8 cellular contexts compared by ENCODE assay signal in the genomic region with DNA sequence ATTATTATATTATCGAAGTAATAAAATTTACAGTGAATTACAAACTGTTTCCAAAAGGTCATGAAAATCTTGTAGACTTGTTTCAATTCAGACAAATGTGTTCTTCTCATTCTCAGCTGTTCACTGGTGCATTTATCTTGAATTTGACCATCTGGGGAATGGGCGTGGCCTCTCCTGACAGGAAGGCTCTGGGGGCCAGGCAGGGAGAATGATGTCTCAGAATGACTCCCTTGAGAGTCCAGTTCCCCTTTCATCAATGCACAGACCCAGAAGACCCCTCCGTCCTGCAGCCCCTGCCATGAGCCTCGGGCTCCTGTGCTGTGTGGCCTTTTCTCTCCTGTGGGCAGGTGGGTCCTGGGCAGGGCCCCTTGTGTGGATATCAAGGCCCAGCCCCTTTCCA.
A peak's percentile ranks its signal among the peaks of the same experiment; 100 is the strongest.
DNase-seq lines count a peak whose midpoint lies in the region; ATAC-seq and TF ChIP-seq lines count a peak whose summit lies in the region.
"Not testable (repeated sequence)": the region's sequence is repeated elsewhere in the genome, so short reads cannot be mapped to it uniquely, and the experiment has no call there.

No MANE protein-coding gene starts in this region.

- not testable (repeated sequence) for H3K36me3 ChIP-seq in BLaER1

- H3K4me2 ChIP-seq in BLaER1, result peak overlapping the region; percentile 92

- H4K20me1 ChIP-seq in BLaER1, result not testable (repeated sequence)

- H3K9me3 ChIP-seq in BLaER1, result not testable (repeated sequence)

- H3K27ac Mint-ChIP-seq in dendritic cell treated with granulocyte-macrophage colony-stimulating factor and Interleukin-4, amounts not matched to agents 40 ng/mL and 50 ng/mL, for 4 days, result peak overlapping the region; percentile 69

- H3K4me1 Mint-ChIP-seq in dendritic cell treated with granulocyte-macrophage colony-stimulating factor and Interleukin-4, amounts not matched to agents 40 ng/mL and 50 ng/mL, for 4 days (ENCODE audit: low read depth), result peaks cover 51% of the 10 kb centered on the region

- H3K9me3 Mint-ChIP-seq in dendritic cell treated with granulocyte-macrophage colony-stimulating factor and Interleukin-4, amounts not matched to agents 40 ng/mL and 50 ng/mL, for 4 days, result not testable (repeated sequence)

- peaks cover 47% of the 10 kb centered on the region for H3K4me1 ChIP-seq in BLaER1

- not testable (repeated sequence) for H3K36me3 Mint-ChIP-seq in dendritic cell treated with granulocyte-macrophage colony-stimulating factor and Interleukin-4, amounts not matched to agents 40 ng/mL and 50 ng/mL, for 4 days (ENCODE audit: low read depth)

- H3K27ac ChIP-seq in BLaER1, result peak overlapping the region; percentile 49

- not testable (repeated sequence) for TF ChIP-seq POLR2A in GM18505 (IDR thresholded peaks at IDR 0.05; ENCODE audit: borderline replicate concordance, extremely low read depth, insufficient read depth, insufficient read length)

- not testable (repeated sequence) for H3K4me3 Mint-ChIP-seq in dendritic cell treated with granulocyte-macrophage colony-stimulating factor and Interleukin-4, amounts not matched to agents 40 ng/mL and 50 ng/mL, for 4 days

- not testable (repeated sequence) for H3K27me3 Mint-ChIP-seq in dendritic cell treated with granulocyte-macrophage colony-stimulating factor and Interleukin-4, amounts not matched to agents 40 ng/mL and 50 ng/mL, for 4 days

- not testable (repeated sequence) for H3K27me3 ChIP-seq in BLaER1

- ATAC-seq in GM18505 (IDR thresholded peaks at IDR 0.05; ENCODE audit: unreplicated experiment), result peak; percentile 67
- peak; percentile 53 for ATAC-seq in GM19438 (IDR thresholded peaks at IDR 0.05; ENCODE audit: low read depth, unreplicated experiment)
- ATAC-seq in GM21786 (IDR thresholded peaks at IDR 0.05; ENCODE audit: unreplicated experiment), result peak; percentile 42
- peak; percentile 53 for ATAC-seq in HG03103 (IDR thresholded peaks at IDR 0.05; ENCODE audit: low read depth, unreplicated experiment)

- not testable (repeated sequence) for H3K9ac ChIP-seq in BLaER1

- intact Hi-C loops in dendritic cell treated with granulocyte-macrophage colony-stimulating factor and Interleukin-4, amounts not matched to agents 40 ng/mL and 50 ng/mL, for 4 days (cut with micrococcal nuclease), result loop anchor here (10.0 kb wide), 1 partner anchor 53 kb away; no protein-coding TSS in a partner anchor

- 0 out of 2 replicates have a peak overlapping the region, but pooled peaks have one; percentile 41 for H3K4me3 ChIP-seq in BLaER1

- DNase-seq in NAMALWA (ENCODE audit: low spot score) (peak; percentile 30), SK-N-DZ (ENCODE audit: low spot score) (peak; percentile 94)

Comparison
In these comparisons a context has a peak if more than half of its experiments do, and no peak if none do; other contexts are left out.
1. Peak in every context shown above with its lines: DNase-seq, ATAC-seq, H3K4me3 ChIP-seq and H3K27ac ChIP-seq.